18 cellular contexts compared by ENCODE assay signal in genomic region chr9:102049586-102050246, GRCh38.
DNase-seq lines count a peak whose midpoint lies in the region; ATAC-seq and TF ChIP-seq lines count a peak whose summit lies in the region.
"Had no signal": no experiment of that assay in that cellular context is flagged by ENCODE, and none has a peak within 500 bp of the region (broad histone marks: within the 10 kb centered on the region; RNA-seq: fewer than 3 reads in every experiment).

No MANE protein-coding gene starts in this region.

- ATAC-seq in heart left ventricle (no peak), left cardiac atrium (no peak), HG03565 (IDR thresholded peaks at IDR 0.05; ENCODE audit: unreplicated experiment) (peak; percentile 55), GM19351 (IDR thresholded peaks at IDR 0.05; ENCODE audit: unreplicated experiment) (no peak)
- ATAC-seq: effector memory CD8-positive, alpha-beta T cell had no signal

- no peaks in the 10 kb centered on the region for H3K9me3 ChIP-seq in heart left ventricle
- H3K9me3 ChIP-seq in subcutaneous abdominal adipose tissue (ENCODE audit: control insufficient read depth in 5 of 5, low read length in 5 of 5) = no peaks in the 10 kb centered on the region
- H3K9me3 ChIP-seq: Caco-2, tibial artery had no signal

- 43 to 63% (median 47%) methylated on average over 4 of the region's 4 CpGs for WGBS in heart left ventricle, 4 donors

- intact Hi-C loops in heart left ventricle (cut with DNase I) = no loop called here
- intact Hi-C loops in left cardiac atrium (cut with DNase I) = no loop called here

- H3K4me3 ChIP-seq in heart left ventricle (peak overlapping the region in 7 of 12 donors; percentile 1 to 24 (median 14)), subcutaneous abdominal adipose tissue (ENCODE audit: low read depth in 1 of 5, low read length in 5 of 5) (peak overlapping the region; percentile 6 to 58 (median 35))
- H3K4me3 ChIP-seq: lung, neural progenitor cell had no signal

- no peak overlapping the region for H3K27ac ChIP-seq in heart left ventricle
- no peak overlapping the region for H3K27ac ChIP-seq in subcutaneous abdominal adipose tissue (ENCODE audit: low read depth, low read length)
- H3K27ac ChIP-seq: neural progenitor cell, tibial artery had no signal

- DNase-seq in heart left ventricle = no peak
- no peak for DNase-seq in left cardiac atrium
- no peak for DNase-seq in activated naive CD8-positive, alpha-beta T cell treated with anti-CD3 and anti-CD28 coated beads for 36 hours
- DNase-seq in HFFc6 = no peak
- DNase-seq in activated CD4-positive, alpha-beta T cell treated with anti-CD3 and anti-CD28 coated beads for 4 hours = no peak
- DNase-seq: Caco-2; central memory CD4-positive, alpha-beta T cell; effector memory CD8-positive, alpha-beta T cell; GF-D8; NCI-H1105 treated with DMSO at 0.1 percent for 48 hours; NCI-H2227 treated with DMSO at 0.1 percent for 48 hours; retina; tibial artery had no signal

- H3K4me1 ChIP-seq in heart left ventricle (no peaks in the 10 kb centered on the region), subcutaneous abdominal adipose tissue (ENCODE audit: control insufficient read depth in 5 of 5, insufficient read depth in 5 of 5, low read length in 5 of 5) (peaks cover 0 to 5% (median 4%) of the 10 kb centered on the region in 5 donors)
- H3K4me1 ChIP-seq: Caco-2, neural progenitor cell, tibial artery had no signal

- H3K36me3 ChIP-seq in heart left ventricle = no peaks in the 10 kb centered on the region
- H3K36me3 ChIP-seq in subcutaneous abdominal adipose tissue (ENCODE audit: control insufficient read depth in 5 of 5, insufficient read depth in 5 of 5, low read length in 5 of 5) = no peaks in the 10 kb centered on the region
- H3K36me3 ChIP-seq: neural progenitor cell, tibial artery had no signal

- H3K9ac ChIP-seq in subcutaneous abdominal adipose tissue (ENCODE audit: low read length in 5 of 5) = peak overlapping the region in 2 of 5 donors; percentile 26 to 29
- H3K9ac ChIP-seq: neural progenitor cell had no signal

- no peaks in the 10 kb centered on the region for H3K4me1 Mint-ChIP-seq in activated naive CD8-positive, alpha-beta T cell treated with anti-CD3 and anti-CD28 coated beads for 36 hours
- H3K4me1 Mint-ChIP-seq in HFFc6 (ENCODE audit: low read depth) = no peaks in the 10 kb centered on the region
- H3K4me1 Mint-ChIP-seq: neural progenitor cell had no signal

- H3K27me3 Mint-ChIP-seq in activated naive CD8-positive, alpha-beta T cell treated with anti-CD3 and anti-CD28 coated beads for 36 hours = no peaks in the 10 kb centered on the region
- H3K27me3 Mint-ChIP-seq in HFFc6 (ENCODE audit: insufficient read depth) = no peaks in the 10 kb centered on the region
- H3K27me3 Mint-ChIP-seq: effector memory CD8-positive, alpha-beta T cell had no signal

- no peak for TF ChIP-seq POLR2A in heart left ventricle (IDR thresholded peaks at IDR 0.05)

- H3K9me3 Mint-ChIP-seq in activated naive CD8-positive, alpha-beta T cell treated with anti-CD3 and anti-CD28 coated beads for 36 hours = no peaks in the 10 kb centered on the region
- peaks cover 43% of the 10 kb centered on the region for H3K9me3 Mint-ChIP-seq in HFFc6
- H3K9me3 Mint-ChIP-seq: neural progenitor cell had no signal

- H3K27me3 ChIP-seq in heart left ventricle (no peaks in the 10 kb centered on the region), subcutaneous abdominal adipose tissue (ENCODE audit: control insufficient read depth in 5 of 5, insufficient read depth in 4 of 5, low read length in 5 of 5) (no peaks in the 10 kb centered on the region)
- H3K27me3 ChIP-seq: neural progenitor cell, tibial artery had no signal

- TF ChIP-seq CTCF in heart left ventricle (IDR thresholded peaks at IDR 0.05) (no peak), HFFc6 (IDR thresholded peaks at IDR 0.05) (no peak)

- H3K4me3 Mint-ChIP-seq in activated naive CD8-positive, alpha-beta T cell treated with anti-CD3 and anti-CD28 coated beads for 36 hours = no peak overlapping the region
- no peak overlapping the region for H3K4me3 Mint-ChIP-seq in HFFc6
- H3K4me3 Mint-ChIP-seq: effector memory CD8-positive, alpha-beta T cell; neural progenitor cell had no signal

- H3K27ac Mint-ChIP-seq in activated naive CD8-positive, alpha-beta T cell treated with anti-CD3 and anti-CD28 coated beads for 36 hours = peak overlapping the region; percentile 23
- no peak overlapping the region for H3K27ac Mint-ChIP-seq in HFFc6
- H3K27ac Mint-ChIP-seq: effector memory CD8-positive, alpha-beta T cell; neural progenitor cell had no signal

- no peaks in the 10 kb centered on the region for H3K36me3 Mint-ChIP-seq in activated naive CD8-positive, alpha-beta T cell treated with anti-CD3 and anti-CD28 coated beads for 36 hours
- H3K36me3 Mint-ChIP-seq in HFFc6 (ENCODE audit: low read depth) = no peaks in the 10 kb centered on the region
- H3K36me3 Mint-ChIP-seq: neural progenitor cell had no signal
